Comparison of ENCODE assay signal across 18 cellular contexts in genomic region chr15:52680756-52681155, GRCh38. TPM values are rescaled to one million over a fixed set of nuclear protein-coding genes. Genes with fewer than 3 reads are reported as not detected.
DNase-seq lines count a peak whose midpoint lies in the region; ATAC-seq, FAIRE-seq and TF ChIP-seq lines count a peak whose summit lies in the region.
"Had no signal": no experiment of that assay in that cellular context is flagged by ENCODE, and none has a peak within 500 bp of the region (broad histone marks: within the 10 kb centered on the region; RNA-seq: fewer than 3 reads in every experiment).

No MANE protein-coding gene starts in this region.

- no peak for DNase-seq in CD4-positive, alpha-beta T cell
- DNase-seq in K562 (ENCODE audit: extremely low read depth in 1 of 4, low spot score in 3 of 4) (no peak), RKO (ENCODE audit: low spot score) (no peak), NCI-H1092 (lab: John Stamatoyannopoulos, UW) (no peak), LoVo (ENCODE audit: low spot score) (no peak)
- DNase-seq in stimulated activated naive CD4-positive, alpha-beta T cell treated with Interleukin-2 at 50 U/mL for 16 hours (lab: John Stamatoyannopoulos, UW) = no peak
- DNase-seq: activated CD4-positive, alpha-beta memory T cell treated with anti-CD3 and anti-CD28 coated beads for 36 hours; esophagus squamous epithelium; GDM1; mesendoderm; NCI-H69; occipital lobe; stimulated activated CD4-positive, alpha-beta T cell treated with anti-CD3 and anti-CD28 coated beads, Interleukin-4, amount 100 ng/mL, for 24 hours had no signal

- in situ Hi-C loops in K562 (cut with MboI) = no loop called here

- H3K27me3 ChIP-seq in CD4-positive, alpha-beta T cell (ENCODE audit: control insufficient read depth, insufficient read depth, low read length) = no peaks in the 10 kb centered on the region
- H3K27me3 ChIP-seq in KMS-11 (ENCODE audit: insufficient read depth, low read depth) (no peaks in the 10 kb centered on the region), K562 (ENCODE audit: control insufficient read depth in 2 of 2, insufficient read depth in 2 of 2, low read length in 2 of 2) (no peaks in the 10 kb centered on the region; a peak in 2 of 5 replicates), parathyroid adenoma (ENCODE audit: control insufficient read depth, insufficient read depth, low read length) (no peaks in the 10 kb centered on the region)
- H3K27me3 ChIP-seq: esophagus squamous epithelium had no signal

- H2AFZ ChIP-seq in KMS-11 (ENCODE audit: low read depth) = no peak overlapping the region
- no peak overlapping the region for H2AFZ ChIP-seq in K562 (ENCODE audit: low read depth, low read length)
- no peak overlapping the region for H2AFZ ChIP-seq in parathyroid adenoma

- H3K4me3 Mint-ChIP-seq in CD4-positive, alpha-beta T cell = peak overlapping the region; percentile 75

- TF ChIP-seq CTCF in CD4-positive, alpha-beta T cell (IDR thresholded peaks at IDR 0.05) = no peak
- TF ChIP-seq CTCF in KMS-11 (conservative IDR thresholded peaks at IDR 0.05; ENCODE audit: low read depth, low read length) = no peak
- TF ChIP-seq CTCF in K562 (IDR thresholded peaks at IDR 0.05 in 2 of 3, conservative IDR thresholded peaks at IDR 0.05 in 1 of 3; ENCODE audit: insufficient read depth in 2 of 3, low read depth in 1 of 3, low read length in 3 of 3) = no peak
- TF ChIP-seq CTCF in parathyroid adenoma (IDR thresholded peaks at IDR 0.05) = no peak

- H3K4me3 ChIP-seq in KMS-11 (IDR thresholded peaks at IDR 0.05; ENCODE audit: insufficient read depth, low read depth, low read length) = no peak overlapping the region
- H3K4me3 ChIP-seq in K562 = no peak overlapping the region
- no peak overlapping the region for H3K4me3 ChIP-seq in parathyroid adenoma (ENCODE audit: low read depth, low read length)

- TF ChIP-seq EP300 in K562 (IDR thresholded peaks at IDR 0.05; ENCODE audit: low read length) = no peak

- intact Hi-C loops in CD4-positive, alpha-beta T cell (cut with DNase I, micrococcal nuclease) = no loop called here
- intact Hi-C loops in K562 (cut with micrococcal nuclease) = no loop called here

- no peak overlapping the region for H3K27ac ChIP-seq in CD4-positive, alpha-beta T cell (ENCODE audit: low read depth, low read length)
- H3K27ac ChIP-seq in KMS-11 (no peak overlapping the region; the same call in 1 of the 2 replicates), K562 (ENCODE audit: extremely low read depth, low read depth, low read length) (no peak overlapping the region), parathyroid adenoma (peak overlapping the region; percentile 98)
- H3K27ac ChIP-seq: RWPE1 had no signal

- H3K79me2 ChIP-seq in KMS-11 (ENCODE audit: insufficient read depth, low read depth) (peaks cover 15% of the 10 kb centered on the region), K562 (ENCODE audit: control insufficient read depth, insufficient read depth, low read length) (no peaks in the 10 kb centered on the region), parathyroid adenoma (no peaks in the 10 kb centered on the region)

- H3K9ac ChIP-seq in KMS-11 (no peak overlapping the region), K562 (ENCODE audit: insufficient read depth in 1 of 2, low read depth in 2 of 2, low read length in 2 of 2) (no peak overlapping the region), parathyroid adenoma (no peak overlapping the region)

- no peak for FAIRE-seq in K562 (lab: Jason Lieb, UNC)
- FAIRE-seq: D721Med, islet of Langerhans had no signal

- BruUV-seq in K562 (replicated peaks; lab: Mats Ljungman, UMichigan) = no TSS peak

- ATAC-seq in CD4-positive, alpha-beta T cell (ENCODE audit: poor library complexity) = no peak
- ATAC-seq in K562 = no peak

- H3K4me1 ChIP-seq in KMS-11 (ENCODE audit: low read depth, poor library complexity, severe bottlenecking) (peaks cover 59% of the 10 kb centered on the region), K562 (replicated peaks in 1 of 2; ENCODE audit: control insufficient read depth in 2 of 2, insufficient read depth in 2 of 2, low read length in 2 of 2) (peaks cover 10 to 14% of the 10 kb centered on the region in 2 experiments; a peak in 4 of 5 replicates), parathyroid adenoma (no peaks in the 10 kb centered on the region)

- no peaks in the 10 kb centered on the region for H3K27me3 Mint-ChIP-seq in CD4-positive, alpha-beta T cell
- H3K27me3 Mint-ChIP-seq: activated CD4-positive, alpha-beta memory T cell treated with anti-CD3 and anti-CD28 coated beads for 36 hours had no signal

- no peaks in the 10 kb centered on the region for H3K9me3 Mint-ChIP-seq in CD4-positive, alpha-beta T cell
- H3K9me3 Mint-ChIP-seq: activated CD4-positive, alpha-beta memory T cell treated with anti-CD3 and anti-CD28 coated beads for 36 hours had no signal

- H3K4me2 ChIP-seq in KMS-11 = peak overlapping the region; percentile 60
- no peak overlapping the region for H3K4me2 ChIP-seq in K562 (ENCODE audit: insufficient read depth, low read length)
- H3K4me2 ChIP-seq in parathyroid adenoma (ENCODE audit: low read length) = peak overlapping the region; percentile 91

- no peak for TF ChIP-seq RAD21 in K562 (CRISPR knock-in tag; conservative IDR thresholded peaks at IDR 0.05 in 1 of 2, IDR thresholded peaks at IDR 0.05 in 1 of 2)

- H4K20me1 ChIP-seq in KMS-11 (ENCODE audit: insufficient read depth) (no peaks in the 10 kb centered on the region), K562 (replicated peaks; ENCODE audit: control insufficient read depth, insufficient read depth, low read length) (no peaks in the 10 kb centered on the region)

- H3K4me1 Mint-ChIP-seq in CD4-positive, alpha-beta T cell (ENCODE audit: low read depth) = peaks cover 68% of the 10 kb centered on the region

- CTCF ChIA-PET in CD4-positive, alpha-beta T cell (lab: Charles Lee) = no interaction called here
- CTCF ChIA-PET in K562 (lab: Yijun Ruan, JAX; ENCODE audit: low intra/inter-chr PET ratio) = no interaction called here

- H3K36me3 Mint-ChIP-seq in CD4-positive, alpha-beta T cell (ENCODE audit: low read depth) = peaks cover 38% of the 10 kb centered on the region

- no peaks in the 10 kb centered on the region for H3K36me3 ChIP-seq in KMS-11 (ENCODE audit: insufficient read depth)
- H3K36me3 ChIP-seq in K562 (ENCODE audit: control insufficient read depth, insufficient read depth, low read length) = no peaks in the 10 kb centered on the region
- H3K36me3 ChIP-seq in parathyroid adenoma (ENCODE audit: control insufficient read depth, insufficient read depth, low read length) = no peaks in the 10 kb centered on the region

- H3K9me3 ChIP-seq in CD4-positive, alpha-beta T cell (ENCODE audit: control insufficient read depth, low read length) = no peaks in the 10 kb centered on the region
- H3K9me3 ChIP-seq in K562 (replicated peaks; ENCODE audit: control insufficient read depth, insufficient read depth, low read depth, low read length) (no peaks in the 10 kb centered on the region), parathyroid adenoma (ENCODE audit: control insufficient read depth, low read length) (no peaks in the 10 kb centered on the region)
- H3K9me3 ChIP-seq: esophagus squamous epithelium had no signal

- peak overlapping the region; percentile 97 for H3K27ac Mint-ChIP-seq in CD4-positive, alpha-beta T cell
- H3K27ac Mint-ChIP-seq: activated CD4-positive, alpha-beta memory T cell treated with anti-CD3 and anti-CD28 coated beads for 36 hours had no signal

- no peaks in the 10 kb centered on the region for H3K9me1 ChIP-seq in K562 (ENCODE audit: control insufficient read depth, insufficient read depth, low read length)

- TF ChIP-seq POLR2A in K562 (conservative IDR thresholded peaks at IDR 0.05) = no peak

- POLR2A ChIA-PET in CD4-positive, alpha-beta T cell (lab: Charles Lee) = interaction anchor here (0.7 to 1.4 kb wide), 2 partner anchors 28 to 501 kb away, joined by 3 to 4 read pairs; no protein-coding TSS in a partner anchor
- POLR2A ChIA-PET in K562 (lab: Yijun Ruan, JAX) = interaction anchor here (0.9 to 1.5 kb wide), 3 partner anchors 10 to 114 kb away, joined by 3 to 4 read pairs (median 3); no protein-coding TSS in a partner anchor

TF ChIP-seq in K562, 482 proteins besides CTCF, POLR2A, EP300 and RAD21 (continues in another document):
- TF ChIP-seq ZBTB34 (CRISPR knock-in tag; IDR thresholded peaks at IDR 0.05) = no peak
- TF ChIP-seq MBD2 (IDR thresholded peaks at IDR 0.05; ENCODE audit: borderline replicate concordance, low read depth) = no peak
- no peak for TF ChIP-seq NR2C2 (CRISPR knock-in tag; IDR thresholded peaks at IDR 0.05)
- TF ChIP-seq NR2C2 (tag; IDR thresholded peaks at IDR 0.05) = no peak
- no peak for TF ChIP-seq CAMTA2 (CRISPR knock-in tag; conservative IDR thresholded peaks at IDR 0.05)
- TF ChIP-seq MEF2A (IDR thresholded peaks at IDR 0.05; ENCODE audit: control insufficient read depth, low read depth, low read length) = peak; percentile 54; the same call in 1 of the 2 replicates

RNA-seq across cellular contexts. Expression of gene ATOSA, which starts 1.6 kb away (rescaled TPM):
- 100 to 1,000 TPM; 137 TPM for total RNA-seq in CD4-positive, alpha-beta T cell
- 7.7 and 29.7 TPM in 2 replicates for total RNA-seq in K562 (2011; cell fraction: chromatin; rRNA removed; ENCODE audit: low replicate concordance)
- total RNA-seq in K562 (2011; cell fraction: nucleolus; rRNA removed) = 3.7 and 5.1 TPM in 2 replicates
- 17.5 and 28.7 TPM in 2 replicates for total RNA-seq in K562 (2011; cell fraction: nucleoplasm; rRNA removed)
- total RNA-seq in K562 (2014; rRNA removed) (3.9 and 5.2 TPM in 2 replicates), K562 (2014; rRNA removed; fragmentation: Illumina TruSeq; extraction: Trizol) (3.7 and 3.8 TPM in 2 replicates), K562 (2015; rRNA removed; fragmentation: Illumina TruSeq; extraction: Trizol) (3.2 and 3.9 TPM in 2 replicates), K562 (2021) (3.9 and 6.1 TPM in 2 replicates)
- polyA plus RNA-seq in K562 (2011; rRNA removed) (5.2 and 5.9 TPM in 2 replicates), K562 (2014; fragmentation: Illumina TruSeq; extraction: Trizol) (4.2 and 5.8 TPM in 2 replicates), K562 (2014; fragmentation: Nextera tagmentation; extraction: Ambion mirVana) (1 to 10 TPM; 2.0 to 2.1 TPM), K562 (2014; rRNA removed) (3.0 and 3.6 TPM in 2 replicates)
- 1.1 and 3.0 TPM in 2 replicates for polyA plus RNA-seq in K562 (2011; cell fraction: cytosol; rRNA removed)
- 8.6 and 12.3 TPM in 2 replicates for polyA plus RNA-seq in K562 (2011; cell fraction: nucleus; rRNA removed)
- polyA plus RNA-seq in K562 (2012) = 4.5 and 9.3 TPM in 2 replicates
- 10.3 and 10.8 TPM in 2 replicates for polyA minus RNA-seq in K562 (2011; rRNA and poly(A)+ RNA removed)
- 3.7 and 6.5 TPM in 2 replicates for polyA minus RNA-seq in K562 (2011; cell fraction: cytosol; rRNA and poly(A)+ RNA removed)
- polyA minus RNA-seq in K562 (2011; cell fraction: nucleus; rRNA and poly(A)+ RNA removed) = 8.2 and 12.2 TPM in 2 replicates

Comparison
In these comparisons a context has a peak if more than half of its experiments do, and no peak if none do; other contexts are left out.
1. RNA of gene ATOSA, which starts 1.6 kb away (total RNA-seq): 137 TPM in CD4-positive, alpha-beta T cell; 3.2 to 29.7 TPM in K562; every median in the first group is over 4 times any median in the second.